Comparison of ENCODE assay signal across 9 cellular contexts in genomic region chr6:90294614-90294988, GRCh38. TPM values are rescaled to one million over a fixed set of nuclear protein-coding genes. Genes with fewer than 3 reads are reported as not detected.
DNase-seq lines count a peak whose midpoint lies in the region; ATAC-seq and TF ChIP-seq lines count a peak whose summit lies in the region.
"Had no signal": no experiment of that assay in that cellular context is flagged by ENCODE, and none has a peak within 500 bp of the region (broad histone marks: within the 10 kb centered on the region; RNA-seq: fewer than 3 reads in every experiment).

No MANE protein-coding gene starts in this region.

- H2BK5ac ChIP-seq in neuronal stem cell (ENCODE audit: low read length) = no peak overlapping the region

- no peak overlapping the region for H2BK12ac ChIP-seq in neuronal stem cell (ENCODE audit: low read length)

- H2BK120ac ChIP-seq in neuronal stem cell (ENCODE audit: low read depth, low read length) = no peak overlapping the region

- no peak overlapping the region for H4K8ac ChIP-seq in neuronal stem cell (ENCODE audit: low read depth, low read length)

- no peak overlapping the region for H3K9ac ChIP-seq in neuronal stem cell (ENCODE audit: low read depth, low read length, poor library complexity)

- no peak for ATAC-seq in HG03378 (IDR thresholded peaks at IDR 0.05; ENCODE audit: unreplicated experiment)
- ATAC-seq: HCT116 had no signal

- H3K14ac ChIP-seq in neuronal stem cell (ENCODE audit: low read length) = no peak overlapping the region

- H3K4me3 ChIP-seq in GM06990 (replicated peaks; ENCODE audit: low read depth, low read length) (peak overlapping the region; percentile 50), neuronal stem cell (ENCODE audit: low read length in 2 of 2) (peak overlapping the region in 1 of 2 donors; percentile 66)

- H3K36me3 Mint-ChIP-seq in T-helper 1 cell treated with Interleukin-12 subunit alpha and Interleukin-12 subunit beta and Interleukin-4 antibody, amounts not matched to agents 30 μg/mL and 1 μg/mL, for 36 hours (ENCODE audit: low read depth) = peaks cover 13% of the 10 kb centered on the region
- H3K36me3 Mint-ChIP-seq in chondrocyte (ENCODE audit: low read depth) = no peaks in the 10 kb centered on the region

- no peaks in the 10 kb centered on the region for H3K36me3 ChIP-seq in GM06990 (ENCODE audit: control insufficient read depth, insufficient read depth, low read length)
- H3K36me3 ChIP-seq in neuronal stem cell (replicated peaks in 1 of 2; ENCODE audit: control insufficient read depth in 2 of 2, insufficient read depth in 2 of 2, low read length in 2 of 2) = no peaks in the 10 kb centered on the region

- peak overlapping the region; percentile 67 for H3K27ac Mint-ChIP-seq in T-helper 1 cell treated with Interleukin-12 subunit alpha and Interleukin-12 subunit beta and Interleukin-4 antibody, amounts not matched to agents 30 μg/mL and 1 μg/mL, for 36 hours
- H3K27ac Mint-ChIP-seq in chondrocyte (ENCODE audit: unreplicated experiment) = peak overlapping the region; percentile 41

- DNase-seq in GM06990 (ENCODE audit: extremely low read depth, insufficient read length) = no peak
- DNase-seq in chondrocyte (ENCODE audit: low spot score) = no peak
- no peak for DNase-seq in neuronal stem cell (ENCODE audit: low spot score)
- no peak for DNase-seq in NCI-H1105 (lab: John Stamatoyannopoulos, UW)
- no peak for DNase-seq in GF-D8 (lab: John Stamatoyannopoulos, UW)
- no peak for DNase-seq in NCI-H226

- peak overlapping the region; percentile 95 for H3K4me2 ChIP-seq in neuronal stem cell (ENCODE audit: insufficient read depth, low read length, poor library complexity, severe bottlenecking)

- peak overlapping the region; percentile 86 for H2AFZ ChIP-seq in neuronal stem cell (ENCODE audit: low read length)

- H3K79me1 ChIP-seq in neuronal stem cell (ENCODE audit: low read depth, low read length) = no peaks in the 10 kb centered on the region

- H3K27me3 ChIP-seq in GM06990 (replicated peaks; ENCODE audit: control insufficient read depth, insufficient read depth, low read length) = peaks cover 4% of the 10 kb centered on the region
- peaks cover 0 to 11% (median 3%) of the 10 kb centered on the region in 3 experiments for H3K27me3 ChIP-seq in neuronal stem cell (ENCODE audit: control insufficient read depth in 3 of 3, insufficient read depth in 3 of 3, low read depth in 1 of 3, low read length in 3 of 3)

- peaks cover 45% of the 10 kb centered on the region for H3K27me3 Mint-ChIP-seq in T-helper 1 cell treated with Interleukin-12 subunit alpha and Interleukin-12 subunit beta and Interleukin-4 antibody, amounts not matched to agents 30 μg/mL and 1 μg/mL, for 36 hours (ENCODE audit: low read depth)
- no peaks in the 10 kb centered on the region for H3K27me3 Mint-ChIP-seq in chondrocyte (ENCODE audit: low read depth)

- H3K4me1 Mint-ChIP-seq in T-helper 1 cell treated with Interleukin-12 subunit alpha and Interleukin-12 subunit beta and Interleukin-4 antibody, amounts not matched to agents 30 μg/mL and 1 μg/mL, for 36 hours (ENCODE audit: low read depth) = peaks cover 44% of the 10 kb centered on the region
- peaks cover 18% of the 10 kb centered on the region for H3K4me1 Mint-ChIP-seq in chondrocyte (ENCODE audit: low read depth)

- H2BK15ac ChIP-seq in neuronal stem cell (ENCODE audit: low read length) = no peak overlapping the region

- H3K9me3 ChIP-seq in neuronal stem cell (replicated peaks in 1 of 2; ENCODE audit: control insufficient read depth in 2 of 2, insufficient read depth in 1 of 2, low read depth in 1 of 2, low read length in 2 of 2) = no peaks in the 10 kb centered on the region

- no peak overlapping the region for H2AK5ac ChIP-seq in neuronal stem cell (ENCODE audit: low read depth, low read length)

- H3K4me3 Mint-ChIP-seq in T-helper 1 cell treated with Interleukin-12 subunit alpha and Interleukin-12 subunit beta and Interleukin-4 antibody, amounts not matched to agents 30 μg/mL and 1 μg/mL, for 36 hours = peak overlapping the region; percentile 74
- peak overlapping the region; percentile 81 for H3K4me3 Mint-ChIP-seq in chondrocyte (ENCODE audit: unreplicated experiment)

- no peak overlapping the region for H3K27ac ChIP-seq in neuronal stem cell (replicated peaks; ENCODE audit: low read length)

- H3K4ac ChIP-seq in neuronal stem cell (ENCODE audit: low read length) = no peak overlapping the region

- H3K9me3 Mint-ChIP-seq in T-helper 1 cell treated with Interleukin-12 subunit alpha and Interleukin-12 subunit beta and Interleukin-4 antibody, amounts not matched to agents 30 μg/mL and 1 μg/mL, for 36 hours = no peaks in the 10 kb centered on the region
- no peaks in the 10 kb centered on the region for H3K9me3 Mint-ChIP-seq in chondrocyte (ENCODE audit: low read depth)

- no peak overlapping the region for H4K91ac ChIP-seq in neuronal stem cell (ENCODE audit: low read depth, low read length, poor library complexity)

- no peak for TF ChIP-seq CTCF in GM06990 (IDR thresholded peaks at IDR 0.05; ENCODE audit: insufficient read depth, low read length, poor library complexity, severe bottlenecking)
- TF ChIP-seq CTCF in chondrocyte (IDR thresholded peaks at IDR 0.05) = no peak

- no CpG with 5 or more reads among the region's 15 CpGs for WGBS in neuronal stem cell (ENCODE audit: extremely low coverage in 2 of 2, insufficient read length in 2 of 2, insufficient replicate concordance in 1 of 2), 2 donors

- H3K18ac ChIP-seq in neuronal stem cell (ENCODE audit: low read length) = no peak overlapping the region

- H3K23ac ChIP-seq in neuronal stem cell (ENCODE audit: low read depth, low read length, poor library complexity) = no peak overlapping the region

- H3K4me1 ChIP-seq in neuronal stem cell (ENCODE audit: control insufficient read depth in 2 of 2, insufficient read depth in 1 of 2, low read depth in 1 of 2, low read length in 2 of 2) = peaks cover 13 to 47% of the 10 kb centered on the region in 2 donors

RNA-seq across cellular contexts. Expression of gene BACH2, which starts 2.0 kb away (rescaled TPM):
- 7.8 to 10.5 TPM (median 8.3 TPM) in 3 replicates for total RNA-seq in chondrocyte
- polyA plus RNA-seq in neuronal stem cell (2013, experiment 1 of 2) = 6.1 TPM
- polyA plus RNA-seq in neuronal stem cell (2013, experiment 2 of 2) = 5.8 TPM
